17 cellular contexts compared by ENCODE assay signal in genomic region chr15:71154607-71155200, GRCh38. TPM values are rescaled to one million over a fixed set of nuclear protein-coding genes. Genes with fewer than 3 reads are reported as not detected.
DNase-seq lines count a peak whose midpoint lies in the region; ATAC-seq, FAIRE-seq and TF ChIP-seq lines count a peak whose summit lies in the region.
"Had no signal": no experiment of that assay in that cellular context is flagged by ENCODE, and none has a peak within 500 bp of the region (broad histone marks: within the 10 kb centered on the region; RNA-seq: fewer than 3 reads in every experiment).

No MANE protein-coding gene starts in this region.

- H4K91ac ChIP-seq in IMR-90 (ENCODE audit: insufficient read depth, low read depth, low read length) (no peak overlapping the region), H1 (replicated peaks; ENCODE audit: insufficient read length, low read length) (no peak overlapping the region)

- no peak overlapping the region for H3K4me3 Mint-ChIP-seq in activated CD4-positive, alpha-beta T cell treated with anti-CD3 and anti-CD28 coated beads, Interleukin-2, amount 10 ng/mL, durations not matched to agents 7 days and 5 days

- H2BK120ac ChIP-seq in IMR-90 (ENCODE audit: low read depth, low read length) (no peak overlapping the region), H1 (replicated peaks; ENCODE audit: low read depth, low read length) (no peak overlapping the region)

- H3K4me1 ChIP-seq in GM23248 (ENCODE audit: insufficient read depth) (peaks cover 36% of the 10 kb centered on the region), IMR-90 (ENCODE audit: control insufficient read depth, insufficient read depth, low read length) (peaks cover 19% of the 10 kb centered on the region), H1 (replicated peaks in 1 of 4; ENCODE audit: control insufficient read depth in 3 of 4, insufficient read depth in 4 of 4, low read length in 3 of 4) (peaks cover 0 to 5% (median 0%) of the 10 kb centered on the region in 4 experiments; a peak in 1 of 7 replicates), mucosa of descending colon (ENCODE audit: low read depth) (no peaks in the 10 kb centered on the region), prostate gland (replicated peaks) (peaks cover 17% of the 10 kb centered on the region)

- no peak for TF ChIP-seq POLR2A in IMR-90 (IDR thresholded peaks at IDR 0.05; ENCODE audit: low read depth, low read length)
- TF ChIP-seq POLR2A in H1 (IDR thresholded peaks at IDR 0.05; ENCODE audit: control extremely low read depth in 1 of 2, low read depth in 2 of 2, low read length in 2 of 2) = no peak
- TF ChIP-seq POLR2A in H54 (IDR thresholded peaks at IDR 0.05; ENCODE audit: low read depth, low read length) = no peak
- TF ChIP-seq POLR2A in prostate gland (IDR thresholded peaks at IDR 0.05) = no peak

- H3K27ac ChIP-seq in GM23248 (no peak overlapping the region), IMR-90 (ENCODE audit: insufficient read depth, low read length) (no peak overlapping the region), H1 (ENCODE audit: low read depth, low read length) (no peak overlapping the region), prostate gland (no peak overlapping the region)
- H3K27ac ChIP-seq: C4-2B had no signal

- peaks cover 19% of the 10 kb centered on the region for H3F3A ChIP-seq in GM23248 (ENCODE audit: insufficient read depth)

- H4K8ac ChIP-seq in IMR-90 (ENCODE audit: low read depth in 2 of 2, low read length in 2 of 2) (no peak overlapping the region), H1 (ENCODE audit: extremely low read depth, insufficient read depth, low read length) (0 out of 2 replicates have a peak overlapping the region, but pooled peaks have one; percentile 30)

- H3K27me3 ChIP-seq in GM23248 (replicated peaks; ENCODE audit: insufficient read depth) (no peaks in the 10 kb centered on the region), IMR-90 (ENCODE audit: control insufficient read depth, insufficient read depth, low read length) (no peaks in the 10 kb centered on the region), H1 (replicated peaks in 1 of 4; ENCODE audit: control insufficient read depth in 3 of 4, extremely low read depth in 1 of 4, insufficient read depth in 3 of 4, low read length in 3 of 4) (no peaks in the 10 kb centered on the region), prostate gland (replicated peaks; ENCODE audit: insufficient read depth) (no peaks in the 10 kb centered on the region)

- no peak overlapping the region for H2AK9ac ChIP-seq in IMR-90 (replicated peaks; ENCODE audit: low read depth, low read length, poor library complexity)

- dilution Hi-C loops in IMR-90 (cut with HindIII; ENCODE audit: low sequenced_read_pairs, unreplicated experiment) = no loop called here

- H3K79me1 ChIP-seq in IMR-90 (ENCODE audit: low read depth in 1 of 2, low read length in 2 of 2) = peaks cover 8 to 41% of the 10 kb centered on the region in 2 experiments; a peak in 3 of 4 replicates
- H3K79me1 ChIP-seq in H1 (ENCODE audit: low read depth, low read length) = no peaks in the 10 kb centered on the region; the same call in 1 of the 2 replicates

- H3K79me2 ChIP-seq in GM23248 (ENCODE audit: insufficient read depth) = peaks cover 10% of the 10 kb centered on the region
- no peaks in the 10 kb centered on the region for H3K79me2 ChIP-seq in H1 (ENCODE audit: control insufficient read depth in 1 of 2, insufficient read depth in 2 of 2, low read length in 2 of 2)

- H3K23ac ChIP-seq in IMR-90 (ENCODE audit: low read depth, low read length) (no peak overlapping the region), H1 (ENCODE audit: insufficient read length) (no peak overlapping the region)

- H2AFZ ChIP-seq in GM23248 = no peak overlapping the region
- peak overlapping the region; percentile 9 for H2AFZ ChIP-seq in IMR-90 (replicated peaks; ENCODE audit: low read length, poor library complexity)
- H2AFZ ChIP-seq in H1 (ENCODE audit: low read length) = no peak overlapping the region

- WGBS in GM23248 (ENCODE audit: low coverage in 1 of 2, low lambda C conversion rate in 2 of 2, missing lambda C conversion rate in 2 of 2), 2 experiments = 87 to 89% methylated on average over 4 of the region's 4 CpGs
- WGBS in IMR-90 (ENCODE audit: extremely low coverage in 2 of 2, insufficient read length in 1 of 2), 2 experiments = no CpG with 5 or more reads among the region's 4 CpGs
- WGBS in H1 (ENCODE audit: extremely low coverage in 1 of 2, insufficient coverage in 1 of 2, insufficient read length in 1 of 2, insufficient replicate concordance in 2 of 2, low coverage in 1 of 2, low lambda C conversion rate in 2 of 2, missing lambda C conversion rate in 1 of 2), 2 experiments = 78% methylated on average over 4 of the region's 4 CpGs; no CpG with 5 or more reads in 1 of the 2 experiments
- WGBS in prostate gland = 88% methylated on average over 4 of the region's 4 CpGs

- H3K9me3 ChIP-seq in GM23248 (ENCODE audit: low read depth) (no peaks in the 10 kb centered on the region), IMR-90 (ENCODE audit: control insufficient read depth, insufficient read depth, low read length) (no peaks in the 10 kb centered on the region), H1 (ENCODE audit: insufficient read depth in 2 of 2, low read depth in 1 of 2, low read length in 1 of 2) (no peaks in the 10 kb centered on the region), mucosa of descending colon (no peaks in the 10 kb centered on the region), prostate gland (no peaks in the 10 kb centered on the region)

- H2AK5ac ChIP-seq in IMR-90 (ENCODE audit: low read depth, low read length) (no peak overlapping the region), H1 (ENCODE audit: low read depth, low read length) (no peak overlapping the region)

- TF ChIP-seq EP300 in H1 (IDR thresholded peaks at IDR 0.05; ENCODE audit: borderline replicate concordance in 1 of 2, low read depth in 2 of 2, low read length in 2 of 2) = no peak

- H3K9me1 ChIP-seq in IMR-90 (ENCODE audit: insufficient read depth, low read length) = peaks cover 21% of the 10 kb centered on the region

- H2BK5ac ChIP-seq in IMR-90 (ENCODE audit: low read depth, low read length, poor library complexity, severe bottlenecking) = no peak overlapping the region
- H2BK5ac ChIP-seq in H1 (ENCODE audit: low read depth, low read length) = no peak overlapping the region

- H3K56ac ChIP-seq in IMR-90 (ENCODE audit: extremely low read depth, insufficient read depth, low read length) (no peak overlapping the region), H1 (replicated peaks; ENCODE audit: insufficient read length, low read depth, low read length) (no peak overlapping the region)

- H3K9ac ChIP-seq in GM23248 (no peak overlapping the region), IMR-90 (ENCODE audit: low read depth, low read length) (no peak overlapping the region), H1 (replicated peaks in 1 of 4; ENCODE audit: extremely low read depth in 1 of 4, low read depth in 3 of 4, low read length in 3 of 4) (no peak overlapping the region)

- CTCF ChIA-PET in IMR-90 (lab: Yijun Ruan, JAX) (no interaction called here), H1 (lab: Charles Lee; ENCODE audit: partially characterized antibody) (no interaction called here)
- CTCF ChIA-PET in activated CD4-positive, alpha-beta T cell treated with anti-CD3 and anti-CD28 coated beads, Interleukin-2, amount 10 ng/mL, durations not matched to agents 7 days and 5 days (lab: Charles Lee) = no interaction called here

- H3K36me3 ChIP-seq in GM23248 (ENCODE audit: low read depth) = no peaks in the 10 kb centered on the region
- peaks cover 23% of the 10 kb centered on the region for H3K36me3 ChIP-seq in IMR-90 (ENCODE audit: control insufficient read depth, insufficient read depth, low read length)
- H3K36me3 ChIP-seq in H1 (ENCODE audit: control insufficient read depth in 2 of 4, insufficient read depth in 4 of 4, low read length in 3 of 4) = no peaks in the 10 kb centered on the region
- H3K36me3 ChIP-seq in mucosa of descending colon (ENCODE audit: low read depth) = no peaks in the 10 kb centered on the region
- H3K36me3 ChIP-seq in prostate gland = no peaks in the 10 kb centered on the region

- POLR2A ChIA-PET in IMR-90 (lab: Charles Lee; ENCODE audit: unreplicated experiment) (no interaction called here), H1 (lab: Charles Lee; ENCODE audit: partially characterized antibody) (no interaction called here)
- POLR2A ChIA-PET in activated CD4-positive, alpha-beta T cell treated with anti-CD3 and anti-CD28 coated beads, Interleukin-2, amount 10 ng/mL, durations not matched to agents 7 days and 5 days (lab: Charles Lee) = interaction anchor here (0.6 kb wide), 1 partner anchor 372 kb away, joined by 8 read pairs; no protein-coding TSS in a partner anchor

- ATAC-seq in IMR-90 (ENCODE audit: low read depth) (no peak), mucosa of descending colon (peak; percentile 34)
- ATAC-seq: HCT116 had no signal

- H2BK20ac ChIP-seq in IMR-90 (ENCODE audit: low read depth, low read length) (no peak overlapping the region), H1 (ENCODE audit: low read length) (no peak overlapping the region)

- H3K36me3 Mint-ChIP-seq in activated CD4-positive, alpha-beta T cell treated with anti-CD3 and anti-CD28 coated beads, Interleukin-2, amount 10 ng/mL, durations not matched to agents 7 days and 5 days (ENCODE audit: low read depth) = no peaks in the 10 kb centered on the region

- no peaks in the 10 kb centered on the region for H3K23me2 ChIP-seq in H1 (ENCODE audit: low read depth, low read length)

- H3K18ac ChIP-seq in IMR-90 (ENCODE audit: low read depth, low read length) (no peak overlapping the region), H1 (ENCODE audit: extremely low read depth, low read length) (no peak overlapping the region)

- H3K4me3 ChIP-seq in GM23248 (no peak overlapping the region), IMR-90 (ENCODE audit: insufficient read depth, low read depth, low read length) (no peak overlapping the region), H1 (ENCODE audit: extremely low read depth in 1 of 4, insufficient read depth in 2 of 4, low read depth in 3 of 4, low read length in 4 of 4) (no peak overlapping the region), mucosa of descending colon (no peak overlapping the region), prostate gland (no peak overlapping the region)

- FAIRE-seq in H1 (lab: Jason Lieb, UNC) = no peak
- no peak for FAIRE-seq in H54 (lab: Jason Lieb, UNC)

- no peak for TF ChIP-seq RAD21 in IMR-90 (IDR thresholded peaks at IDR 0.05; ENCODE audit: low read length)
- no peak for TF ChIP-seq RAD21 in H1 (IDR thresholded peaks at IDR 0.05 in 1 of 2, conservative IDR thresholded peaks at IDR 0.05 in 1 of 2; ENCODE audit: low read depth in 2 of 2, low read length in 2 of 2)

- no peaks in the 10 kb centered on the region for H3K9me3 Mint-ChIP-seq in activated CD4-positive, alpha-beta T cell treated with anti-CD3 and anti-CD28 coated beads, Interleukin-2, amount 10 ng/mL, durations not matched to agents 7 days and 5 days

- in situ Hi-C loops in GM23248 (cut with MboI) (no loop called here), IMR-90 (cut with MboI; ENCODE audit: low sequenced_read_pairs) (no loop called here)

- H4K5ac ChIP-seq in IMR-90 (ENCODE audit: low read depth, low read length) (no peak overlapping the region), H1 (ENCODE audit: insufficient read length, low read depth, low read length) (no peak overlapping the region)

- H3K27ac Mint-ChIP-seq in activated CD4-positive, alpha-beta T cell treated with anti-CD3 and anti-CD28 coated beads, Interleukin-2, amount 10 ng/mL, durations not matched to agents 7 days and 5 days = no peak overlapping the region

- DNase-seq in GM23248 (peak; percentile 16), IMR-90 (no peak), H1 (ENCODE audit: low read depth in 1 of 2, low spot score in 2 of 2) (no peak), mucosa of descending colon (no peak), H54 (ENCODE audit: insufficient read length, low spot score) (no peak), prostate gland (ENCODE audit: low spot score) (no peak)
- no peak for DNase-seq in activated CD4-positive, alpha-beta T cell treated with anti-CD3 and anti-CD28 coated beads, Interleukin-2, amount 10 ng/mL, durations not matched to agents 7 days and 5 days
- no peak for DNase-seq in activated effector memory CD4-positive, alpha-beta T cell treated with Interleukin-2 at 50 U/mL for 16 hours
- DNase-seq: ACHN, DND-41, KBM-7, NCI-H1417, NCI-H187 treated with DMSO at 0.1 percent for 48 hours, NCI-H345, SW 1271 had no signal

- H3K14ac ChIP-seq in IMR-90 (replicated peaks; ENCODE audit: low read depth, low read length) (0 out of 2 replicates have a peak overlapping the region, but pooled peaks have one; percentile 47), H1 (ENCODE audit: insufficient read length) (no peak overlapping the region)

- H4K20me1 ChIP-seq in GM23248 (ENCODE audit: insufficient read depth) (no peaks in the 10 kb centered on the region), IMR-90 (ENCODE audit: insufficient read depth, low read length) (peaks cover 10% of the 10 kb centered on the region; the same call in 1 of the 2 replicates), H1 (replicated peaks in 1 of 2; ENCODE audit: control insufficient read depth in 1 of 2, insufficient read depth in 2 of 2, low read length in 2 of 2) (no peaks in the 10 kb centered on the region)

- H2BK15ac ChIP-seq in IMR-90 (ENCODE audit: low read depth, low read length) (no peak overlapping the region), H1 (ENCODE audit: low read length) (no peak overlapping the region)

- no peaks in the 10 kb centered on the region for H3K4me1 Mint-ChIP-seq in activated CD4-positive, alpha-beta T cell treated with anti-CD3 and anti-CD28 coated beads, Interleukin-2, amount 10 ng/mL, durations not matched to agents 7 days and 5 days

- intact Hi-C loops in IMR-90 (cut with micrococcal nuclease) (no loop called here), mucosa of descending colon (cut with DNase I, micrococcal nuclease) (no loop called here), prostate gland (cut with DNase I) (no loop called here)

- no TSS peak for BruUV-seq in IMR-90 (replicated peaks; lab: Mats Ljungman, UMichigan)

- no peak overlapping the region for H3K4ac ChIP-seq in IMR-90 (ENCODE audit: low read depth, low read length)
- no peak overlapping the region for H3K4ac ChIP-seq in H1 (replicated peaks; ENCODE audit: insufficient read length, low read depth, low read length)

- no peaks in the 10 kb centered on the region for H3K9me2 ChIP-seq in GM23248 (ENCODE audit: insufficient read depth)

- peaks cover 2% of the 10 kb centered on the region for H3K27me3 Mint-ChIP-seq in activated CD4-positive, alpha-beta T cell treated with anti-CD3 and anti-CD28 coated beads, Interleukin-2, amount 10 ng/mL, durations not matched to agents 7 days and 5 days

- no peak overlapping the region for H2BK12ac ChIP-seq in H1 (ENCODE audit: low read depth, low read length)

- TF ChIP-seq CTCF in IMR-90 (conservative IDR thresholded peaks at IDR 0.05; ENCODE audit: low read depth, low read length) (no peak), H1 (IDR thresholded peaks at IDR 0.05; ENCODE audit: control extremely low read depth in 1 of 3, insufficient read depth in 1 of 3, low read depth in 1 of 3, low read length in 3 of 3) (no peak), mucosa of descending colon (IDR thresholded peaks at IDR 0.05) (no peak), prostate gland (IDR thresholded peaks at IDR 0.05) (no peak)

- H3K4me2 ChIP-seq in GM23248 (ENCODE audit: unreplicated experiment) (no peak overlapping the region), IMR-90 (ENCODE audit: low read depth, low read length) (no peak overlapping the region), H1 (ENCODE audit: insufficient read depth in 1 of 2, low read depth in 2 of 2, low read length in 2 of 2) (no peak overlapping the region)

RNA-seq across cellular contexts. Expression of gene THSD4, which starts 39.4 kb away (rescaled TPM):
- 50.6 and 58.9 TPM in 2 replicates for total RNA-seq in GM23248 (2014; rRNA removed; shearing (Covaris generic))
- 13.3 and 14.2 TPM in 2 replicates for polyA plus RNA-seq in GM23248 (2016; fragmentation: Nextera tagmentation; extraction: Ambion mirVana)
- 25.5 and 31.1 TPM in 2 replicates for total RNA-seq in IMR-90 (2012; rRNA removed)
- polyA plus RNA-seq in IMR-90 (2012; rRNA removed) = 30.5 and 31.1 TPM in 2 replicates
- 21.7 and 44.3 TPM in 2 replicates for polyA plus RNA-seq in IMR-90 (2012; cell fraction: cytosol; rRNA removed)
- 38.0 and 45.5 TPM in 2 replicates for polyA plus RNA-seq in IMR-90 (2012; cell fraction: nucleus; rRNA removed; ENCODE audit: low replicate concordance)
- total RNA-seq in H1 (2021; fragmentation: NEBNext Ultra II Directional; extraction: Animal tissue kit (Norgen Biotek cat#: 25700)) = 6.2 and 6.4 TPM in 2 replicates
- polyA plus RNA-seq in H1 (2011; rRNA removed) = 2.5 and 3.2 TPM in 2 replicates
- polyA plus RNA-seq in H1 (2011; cell fraction: cytosol; rRNA removed) = 3.3 TPM
- polyA plus RNA-seq in H1 (2011; cell fraction: nucleus; rRNA removed) = 9.5 TPM
- polyA plus RNA-seq in H1 (2012, experiment 1 of 2) = 4.1 to 4.9 TPM (median 4.3 TPM) in 4 replicates
- polyA plus RNA-seq in H1 (2012, experiment 2 of 2) = 0.51 TPM
- 3.8 TPM for polyA plus RNA-seq in H1 (2013, experiment 1 of 2)
- polyA plus RNA-seq in H1 (2013, experiment 2 of 2) = 3.6 TPM
- 8.5 and 9.1 TPM in 2 replicates for polyA minus RNA-seq in H1 (2011; rRNA and poly(A)+ RNA removed)
- 3.3 TPM for polyA minus RNA-seq in H1 (2011; cell fraction: cytosol; rRNA and poly(A)+ RNA removed)
- 36.6 TPM for polyA minus RNA-seq in H1 (2011; cell fraction: nucleus; rRNA and poly(A)+ RNA removed)
- 10 to 100 TPM; 18.3 to 46.2 (median 27.1) TPM for total RNA-seq in mucosa of descending colon
- total RNA-seq in activated CD4-positive, alpha-beta T cell treated with anti-CD3 and anti-CD28 coated beads, Interleukin-2, amount 10 ng/mL, durations not matched to agents 7 days and 5 days = not detected
- total RNA-seq in prostate gland = 100 to 1,000 TPM in 1 of 2 donors, 10 to 100 TPM in 1; 84.1 to 223 TPM
